ENCODE assay signal across 15 cellular contexts in the genomic region with DNA sequence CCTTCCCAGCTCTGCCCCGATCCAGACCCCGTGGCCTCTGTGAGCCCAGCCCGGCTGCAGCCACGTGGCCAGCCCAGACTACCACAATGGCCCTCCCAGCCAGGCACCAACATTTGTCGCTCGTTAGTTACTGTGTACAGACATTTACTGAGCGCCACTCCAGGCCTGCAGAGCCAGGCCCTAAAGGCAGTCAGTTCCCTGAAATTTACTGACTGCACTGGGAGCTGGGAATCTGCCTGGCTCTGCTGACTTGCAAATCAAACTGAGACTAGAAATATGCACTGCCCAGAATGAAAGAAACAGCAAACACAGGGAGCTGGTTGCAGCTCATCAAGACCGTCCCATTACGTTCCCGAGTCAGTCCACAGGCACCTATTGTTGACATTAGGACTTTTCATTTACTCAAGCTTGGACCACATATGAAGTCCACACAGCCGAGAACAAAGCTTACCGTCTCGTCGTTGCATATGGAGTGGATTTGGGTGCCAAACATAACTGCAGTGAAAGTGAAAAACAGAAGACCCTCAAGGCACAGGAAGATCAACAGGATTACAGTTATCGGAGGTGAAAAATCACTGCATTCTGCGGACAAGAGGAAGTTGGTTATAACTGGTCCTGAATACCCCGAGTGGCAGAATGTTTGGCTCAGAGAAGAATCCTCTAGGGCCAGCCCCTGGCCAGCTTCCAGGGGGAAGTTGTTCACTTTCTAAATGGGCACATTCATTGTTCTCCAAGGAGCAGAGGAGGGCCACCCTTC. TPM values are rescaled to one million over a fixed set of nuclear protein-coding genes. Genes with fewer than 3 reads are reported as not detected.
DNase-seq lines count a peak whose midpoint lies in the region; ATAC-seq and TF ChIP-seq lines count a peak whose summit lies in the region.
"Had no signal": no experiment of that assay in that cellular context is flagged by ENCODE, and none has a peak within 500 bp of the region (broad histone marks: within the 10 kb centered on the region; RNA-seq: fewer than 3 reads in every experiment).

No MANE protein-coding gene starts in this region.

- H3K9me2 ChIP-seq in hepatocyte (replicated peaks; ENCODE audit: insufficient read depth) = no peaks in the 10 kb centered on the region

- H4K20me1 ChIP-seq in hepatocyte (ENCODE audit: insufficient read depth, poor library complexity, severe bottlenecking) = peaks cover 1% of the 10 kb centered on the region

- no peak for TF ChIP-seq POLR2A in erythroblast (IDR thresholded peaks at IDR 0.05; ENCODE audit: low read length)

- no peak for ATAC-seq in GM19397 (IDR thresholded peaks at IDR 0.05; ENCODE audit: unreplicated experiment)
- ATAC-seq: CD8-positive, alpha-beta T cell had no signal

- DNase-seq in COLO829 (ENCODE audit: low spot score) (peak; percentile 73), astrocyte of the spinal cord (ENCODE audit: low read depth, low spot score) (peak; percentile 27), hepatocyte (ENCODE audit: low spot score) (peak; percentile 25), pulmonary artery endothelial cell (ENCODE audit: low read depth, low spot score) (peak; percentile 32), GM03348 (ENCODE audit: low spot score) (no peak), erythroblast (lab: John Stamatoyannopoulos, UW) (no peak)
- DNase-seq in activated T-cell treated with anti-CD3 and anti-CD28 coated beads, Interleukin-2, amount 50 U/mL, for 48 hours = no peak
- DNase-seq: CD8-positive, alpha-beta T cell; effector CD8-positive, alpha-beta T cell; KBM-7; NCI-H1694; NCI-H748 treated with DMSO at 0.1 percent for 48 hours; occipital lobe; SHP77 treated with DMSO at 0.1 percent for 48 hours had no signal

- H3K4me2 ChIP-seq in hepatocyte = peak overlapping the region; percentile 25

- H3K4me1 ChIP-seq in hepatocyte (ENCODE audit: insufficient read depth) = peaks cover 13% of the 10 kb centered on the region

- peaks cover 20% of the 10 kb centered on the region for H3K79me2 ChIP-seq in hepatocyte

- TF ChIP-seq CTCF in astrocyte of the spinal cord (IDR thresholded peaks at IDR 0.05; ENCODE audit: low read depth, low read length) (no peak), hepatocyte (IDR thresholded peaks at IDR 0.05; ENCODE audit: poor library complexity) (no peak)

- no peaks in the 10 kb centered on the region for H3K9me3 ChIP-seq in hepatocyte (ENCODE audit: low read depth)

- H2AFZ ChIP-seq in hepatocyte = no peak overlapping the region

- in situ Hi-C loops in astrocyte of the spinal cord (cut with HindIII; ENCODE audit: low sequenced_read_pairs) = no loop called here

- H3K4me3 ChIP-seq in astrocyte of the spinal cord (ENCODE audit: low read depth, low read length) = no peak overlapping the region
- H3K4me3 ChIP-seq in hepatocyte = no peak overlapping the region

- WGBS in hepatocyte (ENCODE audit: low lambda C conversion rate, missing lambda C conversion rate) = 39% methylated on average over 17 of the region's 17 CpGs

- no peaks in the 10 kb centered on the region for H3K27me3 ChIP-seq in hepatocyte

- no peaks in the 10 kb centered on the region for H3K36me3 ChIP-seq in hepatocyte (replicated peaks; ENCODE audit: insufficient read depth, low read depth)

- peak overlapping the region; percentile 49 for H3K27ac ChIP-seq in hepatocyte

RNA-seq across cellular contexts. Expression of gene ZDHHC7, which starts 34.5 kb away (rescaled TPM):
- 59.2 and 65.2 TPM in 2 replicates for total RNA-seq in hepatocyte
- polyA plus RNA-seq in hepatocyte = 50.0 and 51.4 TPM in 2 replicates
- total RNA-seq in pulmonary artery endothelial cell = 54.8 and 56.0 TPM in 2 replicates

RNA-seq across cellular contexts. Expression of gene KIAA0513, which starts 50.8 kb away (rescaled TPM):
- total RNA-seq in hepatocyte (6.9 and 14.9 TPM in 2 replicates), pulmonary artery endothelial cell (4.4 and 4.8 TPM in 2 replicates)
- polyA plus RNA-seq in hepatocyte = 8.1 and 10.1 TPM in 2 replicates

Comparison
In these comparisons a context has a peak if more than half of its experiments do, and no peak if none do; other contexts are left out.
1. DNase-seq: peak in COLO829 (single experiment), astrocyte of the spinal cord (single experiment), hepatocyte (single experiment) and pulmonary artery endothelial cell (single experiment); none in activated T-cell treated with anti-CD3 and anti-CD28 coated beads, Interleukin-2, amount 50 U/mL, for 48 hours (0 of 2), GM03348 (single experiment) and erythroblast (0 of 2).